28 cellular contexts compared by ENCODE assay signal in the genomic region with DNA sequence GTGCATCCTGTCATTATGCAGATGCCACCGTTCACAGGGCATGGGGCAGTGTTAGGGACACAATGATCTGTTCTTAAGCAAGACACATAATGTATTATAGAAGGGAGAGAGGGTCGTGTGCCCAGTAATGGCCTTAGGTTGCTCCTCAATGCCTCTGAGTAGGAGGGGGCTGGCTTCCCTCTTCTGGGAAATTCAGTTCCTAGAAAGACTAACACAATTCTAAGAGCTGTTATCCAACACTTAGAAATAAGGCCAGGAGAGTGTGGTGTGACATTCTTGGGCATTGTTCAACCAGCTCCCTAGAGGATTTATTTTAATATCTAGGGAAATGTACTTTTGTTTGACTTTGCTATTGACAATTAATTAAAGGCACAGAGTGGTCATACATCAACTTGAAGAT.
"Had no signal": no experiment of that assay in that cellular context is flagged by ENCODE, and none has a peak within 500 bp of the region (broad histone marks: within the 10 kb centered on the region; RNA-seq: fewer than 3 reads in every experiment).

No MANE protein-coding gene starts in this region.

- H3K27ac Mint-ChIP-seq: activated CD4-positive, alpha-beta T cell treated with anti-CD3 and anti-CD28 coated beads, Interleukin-2, amount 10 ng/mL, durations not matched to agents 7 days and 5 days; activated CD8-positive, alpha-beta memory T cell treated with anti-CD3 and anti-CD28 coated beads, Interleukin-2, amount 10 ng/mL, durations not matched to agents 7 days and 5 days; activated CD8-positive, alpha-beta T cell treated with anti-CD3 and anti-CD28 coated beads for 36 hours; activated naive CD4-positive, alpha-beta T cell treated with anti-CD3 and anti-CD28 coated beads, Interleukin-2, amount 50 U/mL, for 72 hours; activated T-helper 1 cell treated with anti-CD3 and anti-CD28 coated beads, Interleukin-12 subunit alpha, Interleukin-12 subunit beta, Interleukin-2, Interleukin-4 antibody, amounts not matched to agents 30 ng/mL and 10 ng/mL and 1 ng/mL, durations not matched to agents 14 hours and 24 hours and 36 hours; brain; effector memory CD8-positive, alpha-beta T cell; natural killer cell; progenitor cell of endocrine pancreas; T-cell; T-helper 2 cell treated with Interferon-gamma antibody and Interleukin-4, amounts not matched to agents 5 μg/mL and 100 μg/mL, for 36 hours had no signal

- ATAC-seq: activated CD8-positive, alpha-beta memory T cell treated with anti-CD3 and anti-CD28 coated beads, Interleukin-2, amount 10 ng/mL, durations not matched to agents 7 days and 5 days; activated CD8-positive, alpha-beta T cell treated with anti-CD3 and anti-CD28 coated beads for 36 hours; activated naive CD4-positive, alpha-beta T cell treated with anti-CD3 and anti-CD28 coated beads, Interleukin-2, amount 50 U/mL, for 72 hours; effector memory CD8-positive, alpha-beta T cell; natural killer cell; T-cell had no signal

- H3K9me3 ChIP-seq: thoracic aorta, upper lobe of left lung had no signal

- H3K4me1 Mint-ChIP-seq: T-cell had no signal

- DNase-seq: activated CD4-positive, alpha-beta T cell treated with anti-CD3 and anti-CD28 coated beads, Interleukin-2, amount 10 ng/mL, durations not matched to agents 7 days and 5 days; activated CD4-positive, CD25-positive, alpha-beta regulatory T cell treated with anti-CD3 and anti-CD28 coated beads, Interleukin-2, amount 50 U/mL, for 72 hours; activated CD8-positive, alpha-beta memory T cell treated with anti-CD3 and anti-CD28 coated beads, Interleukin-2, amount 10 ng/mL, durations not matched to agents 7 days and 5 days; activated CD8-positive, alpha-beta T cell treated with anti-CD3 and anti-CD28 coated beads for 36 hours; activated gamma-delta T cell treated with Interleukin-2 at 50 U/mL for 16 hours; activated T-cell treated with anti-CD3 and anti-CD28 coated beads for 4 hours; aorta; central memory CD4-positive, alpha-beta T cell; effector memory CD8-positive, alpha-beta T cell; glutamatergic neuron; hypothalamus; left ventricle myocardium inferior; mammary epithelial cell; natural killer cell; retina; spleen; stimulated activated CD4-positive, alpha-beta T cell treated with anti-CD3 and anti-CD28 coated beads, Interleukin-4, amount 100 ng/mL, for 1 hour; stimulated activated naive CD4-positive, alpha-beta T cell; T-cell; upper lobe of left lung had no signal

- H3K9me3 Mint-ChIP-seq: activated CD4-positive, alpha-beta T cell treated with anti-CD3 and anti-CD28 coated beads, Interleukin-2, amount 10 ng/mL, durations not matched to agents 7 days and 5 days; effector memory CD8-positive, alpha-beta T cell; natural killer cell; T-helper 2 cell treated with Interferon-gamma antibody and Interleukin-4, amounts not matched to agents 5 μg/mL and 100 μg/mL, for 36 hours had no signal

- H3K4me3 ChIP-seq: esophagus muscularis mucosa, left ventricle myocardium inferior, spleen, thoracic aorta, upper lobe of left lung had no signal

- H3K36me3 Mint-ChIP-seq: activated CD8-positive, alpha-beta memory T cell treated with anti-CD3 and anti-CD28 coated beads, Interleukin-2, amount 10 ng/mL, durations not matched to agents 7 days and 5 days; natural killer cell had no signal

- H3K36me3 ChIP-seq: thoracic aorta, upper lobe of left lung had no signal

- H3K27ac ChIP-seq: esophagus muscularis mucosa, left ventricle myocardium inferior, spleen, thoracic aorta, upper lobe of left lung had no signal

- H3K4me3 Mint-ChIP-seq: activated CD4-positive, alpha-beta T cell treated with anti-CD3 and anti-CD28 coated beads, Interleukin-2, amount 10 ng/mL, durations not matched to agents 7 days and 5 days; activated CD8-positive, alpha-beta memory T cell treated with anti-CD3 and anti-CD28 coated beads, Interleukin-2, amount 10 ng/mL, durations not matched to agents 7 days and 5 days; activated CD8-positive, alpha-beta T cell treated with anti-CD3 and anti-CD28 coated beads for 36 hours; activated T-helper 1 cell treated with anti-CD3 and anti-CD28 coated beads, Interleukin-12 subunit alpha, Interleukin-12 subunit beta, Interleukin-2, Interleukin-4 antibody, amounts not matched to agents 30 ng/mL and 10 ng/mL and 1 ng/mL, durations not matched to agents 14 hours and 24 hours and 36 hours; brain; effector memory CD8-positive, alpha-beta T cell; mesothelial cell of epicardium; natural killer cell; T-cell; T-helper 2 cell treated with Interferon-gamma antibody and Interleukin-4, amounts not matched to agents 5 μg/mL and 100 μg/mL, for 36 hours had no signal

- H3K27me3 ChIP-seq: esophagus muscularis mucosa, spleen, upper lobe of left lung had no signal

- H3K27me3 Mint-ChIP-seq: activated CD4-positive, alpha-beta T cell treated with anti-CD3 and anti-CD28 coated beads, Interleukin-2, amount 10 ng/mL, durations not matched to agents 7 days and 5 days; activated CD8-positive, alpha-beta memory T cell treated with anti-CD3 and anti-CD28 coated beads, Interleukin-2, amount 10 ng/mL, durations not matched to agents 7 days and 5 days; activated CD8-positive, alpha-beta T cell treated with anti-CD3 and anti-CD28 coated beads for 36 hours; brain; effector memory CD8-positive, alpha-beta T cell; progenitor cell of endocrine pancreas; T-cell had no signal

- H3K4me1 ChIP-seq: esophagus muscularis mucosa, spleen, upper lobe of left lung had no signal
